ENCODE assay signal across 8 cellular contexts in the genomic region with DNA sequence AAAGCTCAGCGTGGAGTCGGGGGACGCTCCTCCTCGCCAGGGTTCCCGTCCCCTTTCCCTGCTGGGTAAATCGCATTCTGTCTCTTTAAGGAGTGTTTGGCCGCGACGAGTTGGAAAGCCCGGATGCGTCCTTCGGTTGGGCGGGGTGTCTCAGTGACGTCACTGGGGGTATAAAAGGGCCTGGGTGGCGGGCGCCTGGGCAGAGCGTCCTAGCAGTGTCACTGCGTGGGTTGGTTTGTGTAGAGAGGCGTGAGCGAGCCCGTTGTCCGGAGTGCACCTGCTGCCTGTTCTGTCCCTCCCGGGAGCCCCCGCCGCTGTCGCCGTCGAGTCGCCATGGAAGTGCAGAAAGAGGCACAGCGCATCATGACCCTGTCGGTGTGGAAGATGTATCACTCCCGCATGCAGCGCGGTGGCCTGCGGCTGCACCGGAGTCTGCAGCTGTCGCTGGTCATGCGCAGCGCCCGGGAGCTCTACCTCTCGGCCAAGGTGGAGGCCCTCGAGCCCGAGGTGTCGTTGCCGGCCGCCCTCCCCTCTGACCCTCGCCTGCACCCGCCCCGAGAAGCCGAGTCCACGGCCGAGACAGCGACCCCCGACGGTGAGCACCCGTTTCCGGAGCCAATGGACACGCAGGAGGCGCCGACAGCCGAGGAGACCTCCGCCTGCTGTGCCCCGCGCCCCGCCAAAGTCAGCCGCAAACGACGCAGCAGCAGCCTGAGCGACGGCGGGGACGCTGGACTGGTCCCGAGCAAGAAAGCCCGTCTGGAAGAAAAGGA. TPM values are rescaled to one million over a fixed set of nuclear protein-coding genes. Genes with fewer than 3 reads are reported as not detected.
A peak's percentile ranks its signal among the peaks of the same experiment; 100 is the strongest.
DNase-seq lines count a peak whose midpoint lies in the region; TF ChIP-seq lines count a peak whose summit lies in the region.

No MANE protein-coding gene starts in this region.

- H3K4me1 Mint-ChIP-seq in CD14-positive monocyte = peaks cover 38% of the 10 kb centered on the region

- H3K4me3 Mint-ChIP-seq in CD14-positive monocyte = peak overlapping the region; percentile 98 to 99

- H3K9ac ChIP-seq in KMS-11 = peak overlapping the region; percentile 98

- H3K27me3 ChIP-seq in KMS-11 (ENCODE audit: insufficient read depth, low read depth) (no peaks in the 10 kb centered on the region; the same call in 1 of the 2 replicates), PC-9 (ENCODE audit: insufficient read depth, low read depth) (no peaks in the 10 kb centered on the region)

- intact Hi-C loops in CD14-positive monocyte (cut with micrococcal nuclease) = loop anchor here (2.0 to 10.0 kb wide), 6 partner anchors 14 to 692 kb away; a partner anchor contains a TSS
- intact Hi-C loops in PC-9 (cut with micrococcal nuclease; ENCODE audit: unreplicated experiment) = loop anchor here (5.0 kb wide), 2 partner anchors 376 to 699 kb away; a partner anchor contains a TSS

- H3K27ac Mint-ChIP-seq in CD14-positive monocyte = peak overlapping the region; percentile 96 to 99 (median 98)

- peaks cover 47% of the 10 kb centered on the region for H3F3A ChIP-seq in PC-9 (ENCODE audit: insufficient read depth, low read depth)

- TF ChIP-seq CTCF in CD14-positive monocyte (IDR thresholded peaks at IDR 0.05) (peak; percentile 30), GM20000 (IDR thresholded peaks at IDR 0.05; ENCODE audit: extremely low read depth, missing control alignments) (peak; percentile 44), KMS-11 (conservative IDR thresholded peaks at IDR 0.05; ENCODE audit: low read depth, low read length) (0 out of 2 replicates have a peak, but pooled peaks have one; percentile 23), PC-9 (conservative IDR thresholded peaks at IDR 0.05) (peak; percentile 32; the same call in 1 of the 2 replicates)

- H3K36me3 ChIP-seq in KMS-11 (ENCODE audit: insufficient read depth) (no peaks in the 10 kb centered on the region), PC-9 (ENCODE audit: low read depth) (peaks cover 15% of the 10 kb centered on the region)

- H3K4me2 ChIP-seq in KMS-11 (peak overlapping the region; percentile 100), PC-9 (peak overlapping the region; percentile 99)

- peak overlapping the region; percentile 96 for H3K27ac ChIP-seq in KMS-11
- H3K27ac ChIP-seq in PC-9 = peak overlapping the region; percentile 98
- peak overlapping the region; percentile 99 for H3K27ac ChIP-seq in epithelial cell of prostate

- DNase-seq in CD14-positive monocyte (ENCODE audit: low spot score) (peak; percentile 97), GM20000 (ENCODE audit: low spot score) (peak; percentile 94), PC-9 (peak; percentile 82 to 97), epithelial cell of prostate (ENCODE audit: low read depth, low spot score) (peak; percentile 67), mucosa of gallbladder (ENCODE audit: low spot score) (peak; percentile 98)
- peak; percentile 98 for DNase-seq in activated T-cell treated with anti-CD3 and anti-CD28 coated beads, Interleukin-2, amount 50 U/mL, for 1 hour
- peak; percentile 93 for DNase-seq in stimulated activated CD8-positive, alpha-beta memory T cell treated with anti-CD3 and anti-CD28 coated beads, Interleukin-4, amount 100 ng/mL, for 24 hours (ENCODE audit: low read depth)

- BruUV-seq in PC-9 (replicated peaks; lab: Mats Ljungman, UMichigan) = TSS peak; percentile 67

- CTCF ChIA-PET in PC-9 (lab: Charles Lee) = no interaction called here

- peak overlapping the region; percentile 99 for H2AFZ ChIP-seq in KMS-11 (ENCODE audit: low read depth)
- H2AFZ ChIP-seq in PC-9 = no peak overlapping the region

- peaks cover 13% of the 10 kb centered on the region; the same call in 1 of the 2 replicates for H3K79me2 ChIP-seq in KMS-11 (ENCODE audit: insufficient read depth, low read depth)
- peaks cover 71% of the 10 kb centered on the region for H3K79me2 ChIP-seq in PC-9 (ENCODE audit: low read depth)

- H3K9me3 Mint-ChIP-seq in CD14-positive monocyte = peaks cover 0 to 9% (median 2%) of the 10 kb centered on the region in 7 donors

- no peaks in the 10 kb centered on the region for H3K9me3 ChIP-seq in PC-9 (ENCODE audit: insufficient read depth, low read depth)

- POLR2A ChIA-PET in PC-9 (lab: Charles Lee; ENCODE audit: unreplicated experiment) = interaction anchor here (0.6 to 1.7 kb wide), 5 partner anchors 10 to 59 kb away, joined by 3 to 17 read pairs (median 4); no protein-coding TSS in a partner anchor

- no peaks in the 10 kb centered on the region for H3K9me2 ChIP-seq in PC-9 (ENCODE audit: insufficient read depth)

- H4K20me1 ChIP-seq in KMS-11 (ENCODE audit: insufficient read depth) (no peaks in the 10 kb centered on the region), PC-9 (ENCODE audit: insufficient read depth) (peaks cover 18% of the 10 kb centered on the region)

- H3K4me3 ChIP-seq in KMS-11 (IDR thresholded peaks at IDR 0.05; ENCODE audit: insufficient read depth, low read depth, low read length) (peak overlapping the region; percentile 30), PC-9 (peak overlapping the region; percentile 99)

- H3K36me3 Mint-ChIP-seq in CD14-positive monocyte = peaks cover 6 to 21% of the 10 kb centered on the region in 2 donors

- H3K27me3 Mint-ChIP-seq in CD14-positive monocyte (ENCODE audit: low read depth in 3 of 3) = peaks cover 0 to 13% (median 2%) of the 10 kb centered on the region in 3 donors

- H3K4me1 ChIP-seq in KMS-11 (ENCODE audit: low read depth, poor library complexity, severe bottlenecking) (peaks cover 24% of the 10 kb centered on the region), PC-9 (replicated peaks; ENCODE audit: insufficient read depth) (peaks cover 24% of the 10 kb centered on the region)

RNA-seq across cellular contexts. Expression of a gene that starts 2.8 kb away (rescaled TPM):
- 100 to 1,000 TPM; 355 to 601 TPM for polyA plus RNA-seq in CD14-positive monocyte
- 72.7 and 95.5 TPM in 2 replicates for total RNA-seq in PC-9 (2021)
- 103 TPM for total RNA-seq in mucosa of gallbladder

RNA-seq across cellular contexts. Expression of a gene that starts 2.9 kb away (rescaled TPM):
- 100 to 1,000 TPM; 158 to 172 TPM for polyA plus RNA-seq in CD14-positive monocyte
- total RNA-seq in PC-9 (2021) = 86.2 and 89.6 TPM in 2 replicates
- 57.7 TPM for total RNA-seq in mucosa of gallbladder

RNA-seq across cellular contexts. Expression of a gene that starts 35.0 kb away (rescaled TPM):
- 1 to 10 TPM; 1.1 to 2.2 TPM for polyA plus RNA-seq in CD14-positive monocyte
- total RNA-seq in PC-9 (2021) (101 and 133 TPM in 2 replicates), mucosa of gallbladder (72.0 TPM)

RNA-seq across cellular contexts. Expression of a gene that starts 36.5 kb away (rescaled TPM):
- 10 to 100 TPM; 14.5 TPM for polyA plus RNA-seq in CD14-positive monocyte
- total RNA-seq in PC-9 (2021) (44.1 and 51.1 TPM in 2 replicates), mucosa of gallbladder (35.0 TPM)

RNA-seq across cellular contexts. Expression of a gene that starts 50.4 kb away (rescaled TPM):
- 10 to 100 TPM; 35.7 to 37.1 TPM for polyA plus RNA-seq in CD14-positive monocyte
- 0.24 TPM in 1 of 2 replicates, not detected in the other for total RNA-seq in PC-9 (2021)
- total RNA-seq in mucosa of gallbladder = 11.7 TPM

Comparison
In these comparisons a context has a peak if more than half of its experiments do, and no peak if none do; other contexts are left out.
1. Peak in every context shown above with its lines: DNase-seq, H3K4me3 ChIP-seq and H3K27ac ChIP-seq.